In genomic region chr21:26843912-26844257, GRCh38 we compare ENCODE assay signal across 8 cellular contexts. TPM values are rescaled to one million over a fixed set of nuclear protein-coding genes. Genes with fewer than 3 reads are reported as not detected.
DNase-seq lines count a peak whose midpoint lies in the region; ATAC-seq and TF ChIP-seq lines count a peak whose summit lies in the region.

No MANE protein-coding gene starts in this region.

- POLR2A ChIA-PET in naive thymus-derived CD4-positive, alpha-beta T cell (lab: Charles Lee) = no interaction called here
- POLR2A ChIA-PET in HEK293T (lab: Yijun Ruan, JAX) = interaction anchor here (0.7 to 2.5 kb wide), 14 partner anchors 10 to 488 kb away, joined by 3 to 18 read pairs (median 6); no protein-coding TSS in a partner anchor

- ATAC-seq in naive thymus-derived CD4-positive, alpha-beta T cell = no peak
- no peak for ATAC-seq in GM21529 (IDR thresholded peaks at IDR 0.05; ENCODE audit: unreplicated experiment)

- peaks cover 2% of the 10 kb centered on the region for H3K9me3 ChIP-seq in endocrine pancreas (ENCODE audit: control insufficient read depth, low read length)
- no peaks in the 10 kb centered on the region for H3K9me3 ChIP-seq in naive thymus-derived CD4-positive, alpha-beta T cell (ENCODE audit: control insufficient read depth in 2 of 3, low read length in 3 of 3)

- peaks cover 72 to 87% (median 74%) of the 10 kb centered on the region in 5 donors for H3K27me3 Mint-ChIP-seq in naive thymus-derived CD4-positive, alpha-beta T cell

- H3K27ac ChIP-seq in naive thymus-derived CD4-positive, alpha-beta T cell (ENCODE audit: low read depth, low read length) = no peak overlapping the region

- H3K4me1 ChIP-seq in endocrine pancreas (ENCODE audit: control insufficient read depth, insufficient read depth, low read length) = peaks cover 4% of the 10 kb centered on the region
- peaks cover 3 to 11% of the 10 kb centered on the region in 2 donors for H3K4me1 ChIP-seq in naive thymus-derived CD4-positive, alpha-beta T cell (ENCODE audit: control insufficient read depth in 2 of 2, insufficient read depth in 2 of 2, low read length in 2 of 2)

- DNase-seq in ELR (ENCODE audit: low read depth) = peak; percentile 75
- DNase-seq in NCI-H69 (lab: John Stamatoyannopoulos, UW) = peak; percentile 48
- no peak for DNase-seq in naive thymus-derived CD4-positive, alpha-beta T cell
- DNase-seq in HEK293T (ENCODE audit: extremely low spot score) = no peak
- no peak for DNase-seq in NCI-H2107 treated with DMSO at 0.1 percent for 48 hours (lab: John Stamatoyannopoulos, UW; ENCODE audit: unreplicated experiment)
- DNase-seq in stimulated activated CD4-positive, alpha-beta T cell treated with anti-CD3 and anti-CD28 coated beads, Interleukin-4, amount 100 ng/mL, for 4 hours = no peak

- peak overlapping the region; percentile 57 for H3K4me3 ChIP-seq in endocrine pancreas (ENCODE audit: control insufficient read depth, insufficient read depth, low read length)
- H3K4me3 ChIP-seq in naive thymus-derived CD4-positive, alpha-beta T cell (ENCODE audit: low read length) = peak overlapping the region; percentile 32

- H3K9ac ChIP-seq in endocrine pancreas (ENCODE audit: control insufficient read depth, insufficient read depth, low read length) = no peak overlapping the region

- peak overlapping the region; percentile 75 to 89 (median 82) for H3K4me3 Mint-ChIP-seq in naive thymus-derived CD4-positive, alpha-beta T cell

- H3K9me3 Mint-ChIP-seq in naive thymus-derived CD4-positive, alpha-beta T cell = peaks cover 0 to 8% (median 0%) of the 10 kb centered on the region in 11 donors

- peaks cover 0 to 19% (median 0%) of the 10 kb centered on the region in 5 donors for H3K36me3 Mint-ChIP-seq in naive thymus-derived CD4-positive, alpha-beta T cell

- H3K27ac Mint-ChIP-seq in naive thymus-derived CD4-positive, alpha-beta T cell = peak overlapping the region in 3 of 9 donors; percentile 60 to 84 (median 69)

- peaks cover 32 to 49% (median 41%) of the 10 kb centered on the region in 7 donors for H3K4me1 Mint-ChIP-seq in naive thymus-derived CD4-positive, alpha-beta T cell

- peaks cover 4% of the 10 kb centered on the region for H3K27me3 ChIP-seq in endocrine pancreas (ENCODE audit: control insufficient read depth, insufficient read depth, low read length)
- H3K27me3 ChIP-seq in naive thymus-derived CD4-positive, alpha-beta T cell (ENCODE audit: control insufficient read depth in 2 of 2, insufficient read depth in 2 of 2, low read length in 2 of 2) = peaks cover 0 to 12% of the 10 kb centered on the region in 2 donors

- CTCF ChIA-PET in naive thymus-derived CD4-positive, alpha-beta T cell (lab: Charles Lee) = no interaction called here
- CTCF ChIA-PET in HEK293T (lab: Yijun Ruan, JAX) = no interaction called here

- intact Hi-C loops in naive thymus-derived CD4-positive, alpha-beta T cell (cut with micrococcal nuclease) = loop anchor here (1.0 to 10.0 kb wide), 6 partner anchors 9 to 1991 kb away; partner anchors contain the start of gene MRPL39 (in 1 of the 2)

- H3K36me3 ChIP-seq in endocrine pancreas (ENCODE audit: control insufficient read depth, insufficient read depth, low read length) = no peaks in the 10 kb centered on the region
- no peaks in the 10 kb centered on the region for H3K36me3 ChIP-seq in naive thymus-derived CD4-positive, alpha-beta T cell (ENCODE audit: control insufficient read depth in 2 of 3, insufficient read depth in 3 of 3, low read length in 3 of 3)

TF ChIP-seq in HEK293T, 16 proteins besides CTCF, POLR2A, EP300 and RAD21:
- TF ChIP-seq ZNF384 (IDR thresholded peaks at IDR 0.05) (no peak), ARNT (IDR thresholded peaks at IDR 0.05) (no peak), BHLHE40 (IDR thresholded peaks at IDR 0.05; ENCODE audit: borderline replicate concordance) (no peak), ELF4 (IDR thresholded peaks at IDR 0.05) (no peak), FOXA1 (IDR thresholded peaks at IDR 0.05) (no peak), NFRKB (IDR thresholded peaks at IDR 0.05) (no peak), SP1 (IDR thresholded peaks at IDR 0.05) (no peak)

RNA-seq across cellular contexts. Expression of gene ADAMTS1, which starts 1.3 kb away (rescaled TPM):
- total RNA-seq in naive thymus-derived CD4-positive, alpha-beta T cell = 1 to 10 TPM in 2 of 5 experiments, under 1 TPM in 1, not detected in 2; 0.56 to 7.6 (median 3.3) TPM
- under 1 TPM; 0.48 to 0.71 TPM for polyA plus RNA-seq in naive thymus-derived CD4-positive, alpha-beta T cell

Comparison
In these comparisons a context has a peak if more than half of its experiments do, and no peak if none do; other contexts are left out.
1. DNase-seq: peak in ELR (single experiment) and NCI-H69 (single experiment); none in naive thymus-derived CD4-positive, alpha-beta T cell (0 of 9), HEK293T (single experiment), NCI-H2107 treated with DMSO at 0.1 percent for 48 hours (single experiment) and stimulated activated CD4-positive, alpha-beta T cell treated with anti-CD3 and anti-CD28 coated beads, Interleukin-4, amount 100 ng/mL, for 4 hours (0 of 2).